Comparison of ENCODE assay signal across 23 cellular contexts in genomic region chr3:132509506-132509905, GRCh38.
DNase-seq lines count a peak whose midpoint lies in the region; ATAC-seq and TF ChIP-seq lines count a peak whose summit lies in the region.
"Had no signal": no experiment of that assay in that cellular context is flagged by ENCODE, and none has a peak within 500 bp of the region (broad histone marks: within the 10 kb centered on the region; RNA-seq: fewer than 3 reads in every experiment).

No MANE protein-coding gene starts in this region.

- H3K36me3 Mint-ChIP-seq in chondrocyte (ENCODE audit: low read depth) = peaks cover 46% of the 10 kb centered on the region

- no peaks in the 10 kb centered on the region for H3K27me3 Mint-ChIP-seq in chondrocyte (ENCODE audit: low read depth)
- H3K27me3 Mint-ChIP-seq: B cell; CD4-positive, CD25-positive, alpha-beta regulatory T cell had no signal

- H3K9ac ChIP-seq in GM23248 = 0 out of 2 replicates have a peak overlapping the region, but pooled peaks have one; percentile 8
- H3K9ac ChIP-seq: BLaER1 had no signal

- H3K36me3 ChIP-seq in GM23248 (ENCODE audit: low read depth) = peaks cover 57% of the 10 kb centered on the region
- H3K36me3 ChIP-seq in Peyer's patch = peaks cover 0 to 74% (median 0%) of the 10 kb centered on the region in 3 donors

- 92 to 100% methylated on average over 1 of the region's 1 CpG for WGBS in GM23248 (ENCODE audit: low coverage in 1 of 2, low lambda C conversion rate in 2 of 2, missing lambda C conversion rate in 2 of 2), 2 experiments

- no peaks in the 10 kb centered on the region for H4K20me1 ChIP-seq in GM23248 (ENCODE audit: insufficient read depth)
- H4K20me1 ChIP-seq: BLaER1 had no signal

- peak overlapping the region; percentile 57 for H3K27ac ChIP-seq in GM23248
- H3K27ac ChIP-seq in epithelial cell of prostate = peak overlapping the region; percentile 4
- no peak overlapping the region for H3K27ac ChIP-seq in Peyer's patch
- H3K27ac ChIP-seq: 22Rv1, BLaER1, C4-2B had no signal

- H3K9me2 ChIP-seq in GM23248 (ENCODE audit: insufficient read depth) = no peaks in the 10 kb centered on the region

- no peak overlapping the region for H3K4me3 Mint-ChIP-seq in chondrocyte (ENCODE audit: unreplicated experiment)
- H3K4me3 Mint-ChIP-seq: B cell; CD4-positive, CD25-positive, alpha-beta regulatory T cell; CD8-positive, alpha-beta T cell had no signal

- no peaks in the 10 kb centered on the region for H3K9me3 Mint-ChIP-seq in chondrocyte (ENCODE audit: low read depth)
- H3K9me3 Mint-ChIP-seq: CD4-positive, CD25-positive, alpha-beta regulatory T cell; CD8-positive, alpha-beta T cell had no signal

- in situ Hi-C loops in GM23248 (cut with MboI) (no loop called here), SK-MEL-5 (cut with HindIII; ENCODE audit: low pct_unique_long_range_greater_than_20kb, low sequenced_read_pairs) (no loop called here)

- peaks cover 33% of the 10 kb centered on the region; the same call in 1 of the 2 replicates for H3F3A ChIP-seq in GM23248 (ENCODE audit: insufficient read depth)

- no peak for ATAC-seq in esophagus mucosa
- ATAC-seq: CD8-positive, alpha-beta T cell; GM12878 had no signal

- no peaks in the 10 kb centered on the region for H3K27me3 ChIP-seq in GM23248 (replicated peaks; ENCODE audit: insufficient read depth)
- no peaks in the 10 kb centered on the region for H3K27me3 ChIP-seq in Peyer's patch
- H3K27me3 ChIP-seq: BLaER1 had no signal

- no peak overlapping the region for H3K4me2 ChIP-seq in GM23248 (ENCODE audit: unreplicated experiment)
- H3K4me2 ChIP-seq: BLaER1 had no signal

- TF ChIP-seq CTCF in Peyer's patch (IDR thresholded peaks at IDR 0.05) (no peak), chondrocyte (IDR thresholded peaks at IDR 0.05) (no peak)

- H3K4me1 ChIP-seq in GM23248 (ENCODE audit: insufficient read depth) (peaks cover 24% of the 10 kb centered on the region), Peyer's patch (peaks cover 0 to 2% (median 0%) of the 10 kb centered on the region in 4 donors)
- H3K4me1 ChIP-seq: BLaER1, Caco-2 had no signal

- H3K79me2 ChIP-seq in GM23248 (ENCODE audit: insufficient read depth) = no peaks in the 10 kb centered on the region

- no peak overlapping the region for H2AFZ ChIP-seq in GM23248

- H3K27ac Mint-ChIP-seq in chondrocyte (ENCODE audit: unreplicated experiment) = no peak overlapping the region
- H3K27ac Mint-ChIP-seq: B cell; CD4-positive, CD25-positive, alpha-beta regulatory T cell; CD8-positive, alpha-beta T cell had no signal

- TF ChIP-seq POLR2A in Peyer's patch (IDR thresholded peaks at IDR 0.05) = no peak

- H3K9me3 ChIP-seq in GM23248 (ENCODE audit: low read depth) = no peaks in the 10 kb centered on the region
- no peaks in the 10 kb centered on the region for H3K9me3 ChIP-seq in Peyer's patch
- H3K9me3 ChIP-seq: BLaER1, Caco-2 had no signal

- DNase-seq in GM23248 = no peak
- DNase-seq in SK-MEL-5 (ENCODE audit: low read depth, low spot score) = peak; percentile 3
- DNase-seq in epithelial cell of prostate (ENCODE audit: low read depth, low spot score) = no peak
- peak; percentile 31 for DNase-seq in putamen (ENCODE audit: low spot score)
- DNase-seq in DMS53 (lab: John Stamatoyannopoulos, UW) = no peak
- no peak for DNase-seq in Peyer's patch
- no peak for DNase-seq in chondrocyte (ENCODE audit: low spot score)
- DNase-seq: Caco-2; CD4-positive, CD25-positive, alpha-beta regulatory T cell; CD8-positive, alpha-beta T cell; DMS153; DMS79; EL; GDM1; GOT3; H7; HCEC 1CT had no signal

- H3K4me1 Mint-ChIP-seq in chondrocyte (ENCODE audit: low read depth) = no peaks in the 10 kb centered on the region
- H3K4me1 Mint-ChIP-seq: B cell; CD4-positive, CD25-positive, alpha-beta regulatory T cell had no signal

- H3K4me3 ChIP-seq in GM23248 (no peak overlapping the region), Peyer's patch (no peak overlapping the region)
- H3K4me3 ChIP-seq: BLaER1, GM12878 had no signal

Comparison
In these comparisons a context has a peak if more than half of its experiments do, and no peak if none do; other contexts are left out.
1. DNase-seq: peak in SK-MEL-5 (single experiment) and putamen (single experiment); none in GM23248 (single experiment), epithelial cell of prostate (single experiment), DMS53 (single experiment), Peyer's patch (0 of 3) and chondrocyte (single experiment).
2. H3K27ac ChIP-seq: peak in GM23248 (single experiment) and epithelial cell of prostate (single experiment); none in Peyer's patch (0 of 4).